In genomic region chr10:8767616-8768015, GRCh38 we compare ENCODE assay signal across 21 cellular contexts.
"Had no signal": no experiment of that assay in that cellular context is flagged by ENCODE, and none has a peak within 500 bp of the region (broad histone marks: within the 10 kb centered on the region; RNA-seq: fewer than 3 reads in every experiment).

No MANE protein-coding gene starts in this region.

- H3K36me3 ChIP-seq: adrenal gland, ascending aorta, brain microvascular endothelial cell, left lung, sigmoid colon, tibial artery had no signal

- H3K9me3 ChIP-seq: adrenal gland, ascending aorta, left lung, sigmoid colon, tibial artery had no signal

- H3K27ac ChIP-seq: adrenal gland, ascending aorta, brain microvascular endothelial cell, foreskin keratinocyte, left lung, sigmoid colon, tibial artery, VCaP had no signal

- H3K4me3 ChIP-seq: adrenal gland, ascending aorta, left lung, lung, sigmoid colon, tibial artery had no signal

- H3K4me1 ChIP-seq: adrenal gland, ascending aorta, foreskin keratinocyte, left lung, sigmoid colon, tibial artery had no signal

- DNase-seq: activated CD4-positive, alpha-beta T cell treated with anti-CD3 and anti-CD28 coated beads, Interleukin-2, amount 50 U/mL, for 1 hour; activated CD4-positive, CD25-positive, alpha-beta regulatory T cell treated with anti-CD3 and anti-CD28 coated beads, Interleukin-2, amount 50 U/mL, for 72 hours; activated CD8-positive, alpha-beta T cell treated with anti-CD3 and anti-CD28 coated beads, Interleukin-2, amount 10 ng/mL, durations not matched to agents 7 days and 5 days; activated naive CD4-positive, alpha-beta T cell; adrenal gland; brain microvascular endothelial cell; caudate nucleus; effector CD4-positive, alpha-beta T cell; left lung; midbrain; natural killer cell; retina; sigmoid colon; stimulated activated CD4-positive, alpha-beta T cell treated with anti-CD3 and anti-CD28 coated beads, Interleukin-2, amount 100 ng/mL, for 48 hours; stimulated activated naive CD8-positive, alpha-beta T cell treated with anti-CD3 and anti-CD28 coated beads, Interleukin-15, Interleukin-2, amounts not matched to agents 100 U/mL and 50 U/mL, for 24 hours; tibial artery had no signal

- H3K27me3 ChIP-seq: adrenal gland, ascending aorta, brain microvascular endothelial cell, foreskin keratinocyte, left lung, sigmoid colon, tibial artery had no signal

- ATAC-seq: activated CD8-positive, alpha-beta T cell treated with anti-CD3 and anti-CD28 coated beads, Interleukin-2, amount 10 ng/mL, durations not matched to agents 7 days and 5 days; activated T-helper 17 cell treated with anti-CD3 and anti-CD28 coated beads, Interleukin-2, amount 50 U/mL, for 72 hours; foreskin keratinocyte; left lung; natural killer cell; stimulated activated naive CD8-positive, alpha-beta T cell treated with anti-CD3 and anti-CD28 coated beads, Interleukin-15, Interleukin-2, amounts not matched to agents 100 U/mL and 50 U/mL, for 24 hours had no signal
